ENCODE assay signal across 11 cellular contexts in the genomic region with DNA sequence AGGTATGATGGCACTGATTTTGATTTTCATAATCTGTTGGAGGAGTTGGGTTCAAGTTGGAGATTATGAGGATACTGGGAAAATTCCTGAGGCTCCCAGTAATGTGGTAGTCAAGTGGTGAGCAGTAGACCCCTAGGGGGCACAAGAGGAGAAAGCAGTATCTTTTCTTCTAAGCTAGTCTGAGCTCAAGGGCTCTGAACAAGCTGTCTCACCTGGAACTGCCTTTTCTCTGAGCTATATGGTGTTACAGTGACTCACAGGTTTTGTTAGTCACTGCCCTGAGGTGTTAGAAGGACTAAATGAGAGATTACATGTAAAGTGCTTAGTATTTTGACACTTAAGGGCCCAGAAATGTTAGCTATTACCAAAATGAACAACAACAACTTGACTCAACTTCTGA. TPM values are rescaled to one million over a fixed set of nuclear protein-coding genes. Genes with fewer than 3 reads are reported as not detected.
DNase-seq lines count a peak whose midpoint lies in the region; ATAC-seq and TF ChIP-seq lines count a peak whose summit lies in the region.
"Had no signal": no experiment of that assay in that cellular context is flagged by ENCODE, and none has a peak within 500 bp of the region (broad histone marks: within the 10 kb centered on the region; RNA-seq: fewer than 3 reads in every experiment).

No MANE protein-coding gene starts in this region.

- H3K9me3 ChIP-seq in OCI-LY1 (ENCODE audit: low read length), result no peaks in the 10 kb centered on the region

- H3K9me3 Mint-ChIP-seq in activated CD4-positive, alpha-beta T cell treated with anti-CD3 and anti-CD28 coated beads, Interleukin-2, amount 10 ng/mL, durations not matched to agents 24 days and 14 days, result no peaks in the 10 kb centered on the region

- no peak overlapping the region for H3K27ac Mint-ChIP-seq in activated CD4-positive, alpha-beta T cell treated with anti-CD3 and anti-CD28 coated beads, Interleukin-2, amount 10 ng/mL, durations not matched to agents 24 days and 14 days

- H3K27me3 ChIP-seq in OCI-LY1 (ENCODE audit: insufficient read depth, low read length), result no peaks in the 10 kb centered on the region

- H2AFZ ChIP-seq in OCI-LY1 (ENCODE audit: low read length), result no peak overlapping the region
- H2AFZ ChIP-seq: parathyroid adenoma had no signal

- no peaks in the 10 kb centered on the region for H3K27me3 Mint-ChIP-seq in activated CD4-positive, alpha-beta T cell treated with anti-CD3 and anti-CD28 coated beads, Interleukin-2, amount 10 ng/mL, durations not matched to agents 24 days and 14 days

- H3K4me1 ChIP-seq in OCI-LY1 (ENCODE audit: insufficient read depth, low read length, severe bottlenecking), result no peaks in the 10 kb centered on the region
- H3K4me1 ChIP-seq: parathyroid adenoma had no signal

- peaks cover 97% of the 10 kb centered on the region for H3K36me3 ChIP-seq in OCI-LY1 (ENCODE audit: insufficient read depth, low read length)

- H3K27ac ChIP-seq in OCI-LY1 (ENCODE audit: low read depth, low read length, poor library complexity, severe bottlenecking), result no peak overlapping the region
- H3K27ac ChIP-seq: parathyroid adenoma had no signal

- H3K4me2 ChIP-seq in OCI-LY1 (ENCODE audit: low read length), result no peak overlapping the region

- no peaks in the 10 kb centered on the region for H3F3A ChIP-seq in OCI-LY1 (ENCODE audit: insufficient read depth, low read length)

- no peaks in the 10 kb centered on the region for H4K20me1 ChIP-seq in OCI-LY1 (ENCODE audit: insufficient read depth, low read length)

- H3K4me3 Mint-ChIP-seq in activated CD4-positive, alpha-beta T cell treated with anti-CD3 and anti-CD28 coated beads, Interleukin-2, amount 10 ng/mL, durations not matched to agents 24 days and 14 days, result no peak overlapping the region

- TF ChIP-seq CTCF in OCI-LY1 (IDR thresholded peaks at IDR 0.05; ENCODE audit: low read length), result peak; percentile 60
- peak; percentile 39 for TF ChIP-seq CTCF in fibroblast of villous mesenchyme (IDR thresholded peaks at IDR 0.05; ENCODE audit: insufficient read depth, low read depth, low read length)

- ATAC-seq in HG02571 (IDR thresholded peaks at IDR 0.05; ENCODE audit: unreplicated experiment), result no peak

- no peak overlapping the region for H3K9ac ChIP-seq in OCI-LY1 (ENCODE audit: low read length)
- H3K9ac ChIP-seq: parathyroid adenoma had no signal

- peaks cover 8% of the 10 kb centered on the region; the same call in 1 of the 2 replicates for H3K79me2 ChIP-seq in OCI-LY1 (ENCODE audit: insufficient read depth, low read length)

- peaks cover 50% of the 10 kb centered on the region for H3K36me3 Mint-ChIP-seq in activated CD4-positive, alpha-beta T cell treated with anti-CD3 and anti-CD28 coated beads, Interleukin-2, amount 10 ng/mL, durations not matched to agents 24 days and 14 days (ENCODE audit: low read depth)

- peak; percentile 17 for DNase-seq in stimulated activated CD4-positive, alpha-beta T cell treated with anti-CD3 and anti-CD28 coated beads, Interleukin-2, amount 100 ng/mL, for 4 hours (ENCODE audit: low read depth)
- DNase-seq in stimulated activated CD4-positive, alpha-beta T cell treated with anti-CD3 and anti-CD28 coated beads, Interleukin-12 subunit alpha, Interleukin-12 subunit beta, amount 100 ng/mL, for 4 hours, result no peak
- DNase-seq in fibroblast of villous mesenchyme (ENCODE audit: low read depth) (peak; percentile 52), NCI-H510A (lab: John Stamatoyannopoulos, UW) (no peak), NCI-H1436 treated with DMSO at 0.1 percent for 48 hours (lab: John Stamatoyannopoulos, UW) (no peak)
- no peak for DNase-seq in activated CD4-positive, alpha-beta T cell treated with anti-CD3 and anti-CD28 coated beads, Interleukin-2, amount 10 ng/mL, durations not matched to agents 24 days and 14 days
- DNase-seq: activated naive CD4-positive, alpha-beta T cell treated with Interleukin-2 at 50 U/mL for 16 hours; NCI-H1417 treated with DMSO at 0.1 percent for 48 hours had no signal

- H3K4me3 ChIP-seq in OCI-LY1 (ENCODE audit: low read depth, low read length, poor library complexity, severe bottlenecking) (no peak overlapping the region), fibroblast of villous mesenchyme (ENCODE audit: low read depth, low read length) (no peak overlapping the region)

- intact Hi-C loops in activated CD4-positive, alpha-beta T cell treated with anti-CD3 and anti-CD28 coated beads, Interleukin-2, amount 10 ng/mL, durations not matched to agents 24 days and 14 days (cut with micrococcal nuclease), result loop anchor here (5.0 kb wide), 1 partner anchor 43 kb away; a partner anchor contains a TSS

- H3K4me1 Mint-ChIP-seq in activated CD4-positive, alpha-beta T cell treated with anti-CD3 and anti-CD28 coated beads, Interleukin-2, amount 10 ng/mL, durations not matched to agents 24 days and 14 days, result peaks cover 14% of the 10 kb centered on the region

- no peaks in the 10 kb centered on the region for H3K9me2 ChIP-seq in OCI-LY1 (ENCODE audit: low read depth, low read length)

RNA-seq across cellular contexts. Expression of a gene that starts 42.2 kb away (rescaled TPM):
- total RNA-seq in fibroblast of villous mesenchyme, result 8.4 and 13.4 TPM in 2 replicates
- total RNA-seq in activated CD4-positive, alpha-beta T cell treated with anti-CD3 and anti-CD28 coated beads, Interleukin-2, amount 10 ng/mL, durations not matched to agents 24 days and 14 days, result 0.54 and 0.72 TPM in 2 replicates

RNA-seq across cellular contexts. Expression of a gene that starts 43.5 kb away (rescaled TPM):
- 80.5 and 158 TPM in 2 replicates for total RNA-seq in fibroblast of villous mesenchyme
- 67.1 and 72.0 TPM in 2 replicates for total RNA-seq in activated CD4-positive, alpha-beta T cell treated with anti-CD3 and anti-CD28 coated beads, Interleukin-2, amount 10 ng/mL, durations not matched to agents 24 days and 14 days

Comparison
In these comparisons a context has a peak if more than half of its experiments do, and no peak if none do; other contexts are left out.
1. DNase-seq: peak in stimulated activated CD4-positive, alpha-beta T cell treated with anti-CD3 and anti-CD28 coated beads, Interleukin-2, amount 100 ng/mL, for 4 hours (single experiment) and fibroblast of villous mesenchyme (single experiment); none in stimulated activated CD4-positive, alpha-beta T cell treated with anti-CD3 and anti-CD28 coated beads, Interleukin-12 subunit alpha, Interleukin-12 subunit beta, amount 100 ng/mL, for 4 hours (single experiment), NCI-H510A (single experiment), activated CD4-positive, alpha-beta T cell treated with anti-CD3 and anti-CD28 coated beads, Interleukin-2, amount 10 ng/mL, durations not matched to agents 24 days and 14 days (single experiment) and NCI-H1436 treated with DMSO at 0.1 percent for 48 hours (single experiment).